ENCODE assay signal across 12 cellular contexts in the genomic region with DNA sequence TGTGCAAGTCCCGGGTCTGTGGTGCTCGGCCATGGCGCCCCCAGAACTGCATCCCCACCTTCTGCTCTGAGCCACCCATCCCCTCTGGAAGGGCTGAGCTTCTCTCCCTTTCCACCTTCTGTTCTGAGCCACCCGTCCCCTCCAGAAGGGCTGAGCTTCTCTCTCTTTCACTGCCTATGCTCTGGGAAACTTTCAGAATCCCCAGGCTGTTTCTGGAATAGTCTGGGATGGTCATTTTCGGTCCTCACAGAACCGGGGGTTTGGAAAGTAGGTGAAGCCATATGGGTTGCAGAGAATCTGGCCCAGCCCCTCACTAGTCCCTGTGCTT. TPM values are rescaled to one million over a fixed set of nuclear protein-coding genes. Genes with fewer than 3 reads are reported as not detected.
DNase-seq lines count a peak whose midpoint lies in the region; ATAC-seq and TF ChIP-seq lines count a peak whose summit lies in the region.
"Had no signal": no experiment of that assay in that cellular context is flagged by ENCODE, and none has a peak within 500 bp of the region (broad histone marks: within the 10 kb centered on the region; RNA-seq: fewer than 3 reads in every experiment).

No MANE protein-coding gene starts in this region.

- H3K36me3 ChIP-seq in DOHH2 (ENCODE audit: control insufficient read depth, low read length) (no peaks in the 10 kb centered on the region), MM.1S (replicated peaks; ENCODE audit: insufficient read depth, low read length) (no peaks in the 10 kb centered on the region), osteoblast (ENCODE audit: insufficient read depth, low read length) (no peaks in the 10 kb centered on the region)

- H3K9ac ChIP-seq in MM.1S (ENCODE audit: low read length), result peak overlapping the region; percentile 91
- H3K9ac ChIP-seq: parathyroid adenoma had no signal

- H3K9me3 Mint-ChIP-seq in effector memory CD8-positive, alpha-beta T cell, result no peaks in the 10 kb centered on the region

- peaks cover 3% of the 10 kb centered on the region; the same call in 1 of the 2 replicates for H4K20me1 ChIP-seq in DOHH2 (ENCODE audit: control insufficient read depth, insufficient read depth, low read depth, low read length)
- peaks cover 6% of the 10 kb centered on the region; the same call in 1 of the 2 replicates for H4K20me1 ChIP-seq in MM.1S (ENCODE audit: insufficient read depth, low read length)
- peaks cover 6% of the 10 kb centered on the region for H4K20me1 ChIP-seq in osteoblast (ENCODE audit: insufficient read depth, low read length)

- H3K36me3 Mint-ChIP-seq in effector memory CD8-positive, alpha-beta T cell (ENCODE audit: insufficient read depth), result peaks cover 55% of the 10 kb centered on the region

- H3K27me3 Mint-ChIP-seq in effector memory CD8-positive, alpha-beta T cell, result no peaks in the 10 kb centered on the region

- ATAC-seq in effector memory CD8-positive, alpha-beta T cell (replicated peaks), result no peak
- ATAC-seq in HG03469 (IDR thresholded peaks at IDR 0.05; ENCODE audit: unreplicated experiment), result no peak

- TF ChIP-seq CTCF in DOHH2 (IDR thresholded peaks at IDR 0.05; ENCODE audit: low read depth, low read length, poor library complexity, severe bottlenecking) (no peak), MM.1S (IDR thresholded peaks at IDR 0.05; ENCODE audit: low read length) (no peak), osteoblast (IDR thresholded peaks at IDR 0.05; ENCODE audit: extremely low read depth, low read depth, low read length) (no peak)

- H3K4me3 ChIP-seq in DOHH2 (ENCODE audit: low read length), result peak overlapping the region; percentile 85
- peak overlapping the region; percentile 80 for H3K4me3 ChIP-seq in MM.1S (ENCODE audit: low read length)
- no peak overlapping the region for H3K4me3 ChIP-seq in osteoblast (ENCODE audit: insufficient read depth, low read length)

- H3K4me2 ChIP-seq in DOHH2 (ENCODE audit: low read length) (peak overlapping the region; percentile 95), MM.1S (ENCODE audit: low read depth, low read length) (peak overlapping the region; percentile 82), osteoblast (ENCODE audit: insufficient read depth, low read length) (no peak overlapping the region)

- H3K9me3 ChIP-seq in DOHH2 (ENCODE audit: control insufficient read depth, insufficient read depth, low read length) (no peaks in the 10 kb centered on the region), MM.1S (replicated peaks; ENCODE audit: insufficient read depth, low read length) (no peaks in the 10 kb centered on the region), osteoblast (ENCODE audit: low read depth, low read length) (no peaks in the 10 kb centered on the region)

- H3K4me3 Mint-ChIP-seq in effector memory CD8-positive, alpha-beta T cell, result peak overlapping the region; percentile 98 to 99

- H3K27me3 ChIP-seq in DOHH2 (ENCODE audit: control insufficient read depth, low read length), result no peaks in the 10 kb centered on the region
- H3K27me3 ChIP-seq in MM.1S (replicated peaks; ENCODE audit: insufficient read depth, low read length), result no peaks in the 10 kb centered on the region
- peaks cover 2% of the 10 kb centered on the region for H3K27me3 ChIP-seq in osteoblast (ENCODE audit: insufficient read depth, low read length)

- H2AFZ ChIP-seq in MM.1S (ENCODE audit: low read length), result peak overlapping the region; percentile 68; the same call in 1 of the 2 replicates
- H2AFZ ChIP-seq in osteoblast (ENCODE audit: low read length), result no peak overlapping the region
- H2AFZ ChIP-seq: parathyroid adenoma had no signal

- H3F3A ChIP-seq in DOHH2 (ENCODE audit: control insufficient read depth, insufficient read depth), result peaks cover 11% of the 10 kb centered on the region
- peaks cover 8% of the 10 kb centered on the region for H3F3A ChIP-seq in MM.1S (ENCODE audit: insufficient read depth, low read length)

- H3K27ac Mint-ChIP-seq in effector memory CD8-positive, alpha-beta T cell, result peak overlapping the region; percentile 99

- H3K9me2 ChIP-seq in DOHH2 (replicated peaks; ENCODE audit: control insufficient read depth, low read length) (no peaks in the 10 kb centered on the region), MM.1S (replicated peaks; ENCODE audit: insufficient read depth, low read length) (no peaks in the 10 kb centered on the region)

- H3K27ac ChIP-seq in DOHH2 (ENCODE audit: low read depth, low read length) (peak overlapping the region; percentile 76), MM.1S (ENCODE audit: low read length) (peak overlapping the region; percentile 93), osteoblast (ENCODE audit: low read depth, low read length) (no peak overlapping the region)

- peaks cover 68 to 73% of the 10 kb centered on the region in 2 donors for H3K4me1 Mint-ChIP-seq in effector memory CD8-positive, alpha-beta T cell (ENCODE audit: low read depth in 2 of 2)

- peaks cover 70% of the 10 kb centered on the region for H3K4me1 ChIP-seq in DOHH2 (ENCODE audit: control insufficient read depth, low read length)
- peaks cover 6% of the 10 kb centered on the region; the same call in 1 of the 2 replicates for H3K4me1 ChIP-seq in MM.1S (ENCODE audit: low read length)
- peaks cover 19% of the 10 kb centered on the region for H3K4me1 ChIP-seq in osteoblast (ENCODE audit: insufficient read depth, low read length)

- DNase-seq in MM.1S (no peak), osteoblast (ENCODE audit: insufficient read length, low spot score, missing footprints) (peak; percentile 83), NOMO-1 treated with DMSO at 0.1 percent for 48 hours (lab: John Stamatoyannopoulos, UW; ENCODE audit: unreplicated experiment) (no peak), GM19238 (ENCODE audit: insufficient read length, low spot score) (no peak), amygdala (lab: John Stamatoyannopoulos, UW) (no peak)
- no peak for DNase-seq in effector memory CD8-positive, alpha-beta T cell
- DNase-seq: DMS153, NCI-H1092 treated with DMSO at 0.1 percent for 48 hours, NCI-H748 treated with DMSO at 0.1 percent for 48 hours had no signal

- peaks cover 30% of the 10 kb centered on the region for H3K79me2 ChIP-seq in DOHH2 (ENCODE audit: control insufficient read depth, low read length)
- H3K79me2 ChIP-seq in MM.1S (ENCODE audit: low read length), result peaks cover 38% of the 10 kb centered on the region
- peaks cover 7% of the 10 kb centered on the region for H3K79me2 ChIP-seq in osteoblast (ENCODE audit: insufficient read depth, low read length)
- H3K79me2 ChIP-seq: parathyroid adenoma had no signal

RNA-seq across cellular contexts. Expression of a gene that starts 3.4 kb away (rescaled TPM):
- 16.3 and 21.2 TPM in 2 replicates for total RNA-seq in osteoblast
